20 cellular contexts compared by ENCODE assay signal in the genomic region with DNA sequence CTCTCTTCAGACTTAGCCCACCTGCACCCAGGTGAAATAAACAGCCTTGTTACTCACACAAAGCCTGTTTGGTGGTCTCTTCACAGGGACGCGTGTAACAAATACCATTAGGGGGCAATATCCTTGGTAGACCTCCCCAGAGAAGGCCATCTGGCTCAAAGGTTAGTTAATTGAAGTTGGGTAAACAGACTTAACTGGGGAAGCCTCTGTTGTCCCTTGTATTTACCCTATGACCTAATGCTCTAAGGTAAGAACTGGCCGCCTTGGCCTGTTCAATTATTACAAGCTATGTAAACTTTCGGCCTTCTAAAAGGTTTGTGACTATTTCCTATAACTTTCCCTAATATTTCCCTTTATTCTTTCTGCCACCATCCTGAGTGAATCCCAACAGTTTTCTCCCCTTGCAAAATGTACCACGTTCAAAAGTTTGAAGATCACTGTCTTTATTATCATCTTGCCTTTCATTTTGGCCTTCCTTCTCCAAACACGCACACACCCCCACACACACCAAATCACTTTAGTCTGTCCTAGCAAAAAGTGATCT. TPM values are rescaled to one million over a fixed set of nuclear protein-coding genes. Genes with fewer than 3 reads are reported as not detected.
A peak's percentile ranks its signal among the peaks of the same experiment; 100 is the strongest.
DNase-seq lines count a peak whose midpoint lies in the region; TF ChIP-seq lines count a peak whose summit lies in the region.
"Had no signal": no experiment of that assay in that cellular context is flagged by ENCODE, and none has a peak within 500 bp of the region (broad histone marks: within the 10 kb centered on the region; RNA-seq: fewer than 3 reads in every experiment).

No MANE protein-coding gene starts in this region.

- peak overlapping the region in 2 of 3 experiments; percentile 4 to 37 for H3K4me3 Mint-ChIP-seq in nephron
- H3K4me3 Mint-ChIP-seq: stimulated activated naive CD8-positive, alpha-beta T cell treated with anti-CD3 and anti-CD28 coated beads, Interleukin-15, amount 100 ng/mL, for 72 hours had no signal

- no peaks in the 10 kb centered on the region for H3K4me1 ChIP-seq in colonic mucosa

- no peaks in the 10 kb centered on the region for H3K36me3 Mint-ChIP-seq in nephron (ENCODE audit: low read depth)

- H3K4me3 ChIP-seq in LNCaP clone FGC (ENCODE audit: low read depth, low read length) (no peak overlapping the region), colonic mucosa (no peak overlapping the region)
- H3K4me3 ChIP-seq: psoas muscle, uterus had no signal

- intact Hi-C loops in colonic mucosa (cut with DNase I) = no loop called here

- H3K27me3 ChIP-seq in colonic mucosa = no peaks in the 10 kb centered on the region
- H3K27me3 ChIP-seq: uterus had no signal

- H3K27ac ChIP-seq in colonic mucosa = peak overlapping the region; percentile 86
- H3K27ac ChIP-seq: C4-2B, psoas muscle, uterus had no signal

- DNase-seq in COLO668 (lab: John Stamatoyannopoulos, UW; ENCODE audit: unreplicated experiment) = peak; percentile 25
- peak; percentile 60 for DNase-seq in LNCaP clone FGC (ENCODE audit: low read depth)
- DNase-seq in colonic mucosa = no peak
- DNase-seq in inferior parietal cortex (ENCODE audit: extremely low spot score) = no peak
- no peak for DNase-seq in activated gamma-delta T cell (lab: John Stamatoyannopoulos, UW)
- DNase-seq in activated CD4-positive, alpha-beta T cell treated with anti-CD3 and anti-CD28 coated beads for 1 hour = no peak
- DNase-seq: amygdala; NCI-H2029; NCI-H524 treated with DMSO at 0.1 percent for 48 hours; psoas muscle; RPMI8226; stimulated activated CD4-positive, alpha-beta T cell treated with anti-CD3 and anti-CD28 coated beads, Interleukin-12 subunit alpha, Interleukin-12 subunit beta, amount 100 ng/mL, for 4 hours; stimulated activated naive CD8-positive, alpha-beta T cell treated with anti-CD3 and anti-CD28 coated beads, Interleukin-15, amount 100 ng/mL, for 72 hours; T-helper 1 cell; uterus had no signal

- no peaks in the 10 kb centered on the region for H3K36me3 ChIP-seq in colonic mucosa
- H3K36me3 ChIP-seq: uterus had no signal

- H3K9ac ChIP-seq in colonic mucosa (ENCODE audit: low read depth in 2 of 2, low read length in 2 of 2) = no peak overlapping the region

- peak overlapping the region in 2 of 3 experiments; percentile 18 to 90 for H3K27ac Mint-ChIP-seq in nephron

- TF ChIP-seq CTCF in LNCaP clone FGC (IDR thresholded peaks at IDR 0.05; ENCODE audit: control insufficient read depth, extremely low read depth, insufficient read depth) (no peak), colonic mucosa (IDR thresholded peaks at IDR 0.05) (no peak), nephron (IDR thresholded peaks at IDR 0.05; ENCODE audit: unreplicated experiment in 3 of 3) (no peak)

- H3K9me3 Mint-ChIP-seq in nephron = no peaks in the 10 kb centered on the region
- H3K9me3 Mint-ChIP-seq: stimulated activated naive CD8-positive, alpha-beta T cell treated with anti-CD3 and anti-CD28 coated beads, Interleukin-15, amount 100 ng/mL, for 72 hours had no signal

- H3K9me3 ChIP-seq in colonic mucosa = no peaks in the 10 kb centered on the region
- H3K9me3 ChIP-seq: psoas muscle, uterus had no signal

- peaks cover 44% of the 10 kb centered on the region for H3K27me3 Mint-ChIP-seq in nephron (ENCODE audit: low read depth)
- H3K27me3 Mint-ChIP-seq: stimulated activated naive CD8-positive, alpha-beta T cell treated with anti-CD3 and anti-CD28 coated beads, Interleukin-15, amount 100 ng/mL, for 72 hours had no signal

- peaks cover 15% of the 10 kb centered on the region for H3K4me1 Mint-ChIP-seq in nephron

RNA-seq across cellular contexts. Expression of a gene that starts 15.3 kb away (rescaled TPM):
- total RNA-seq in colonic mucosa = 100 to 1,000 TPM in 1 of 2 donors, 10 to 100 TPM in 1; 20.6 to 162 TPM
- total RNA-seq: chondrocyte, epithelial cell of proximal tubule, M059J had no signal

RNA-seq across cellular contexts. Expression of a gene that starts 26.7 kb away (rescaled TPM):
- 10 to 100 TPM; 16.4 to 18.2 TPM for total RNA-seq in colonic mucosa

Comparison
In these comparisons a context has a peak if more than half of its experiments do, and no peak if none do; other contexts are left out.
1. DNase-seq: peak in COLO668 (single experiment) and LNCaP clone FGC (single experiment); none in colonic mucosa (single experiment), inferior parietal cortex (single experiment), activated gamma-delta T cell (single experiment) and activated CD4-positive, alpha-beta T cell treated with anti-CD3 and anti-CD28 coated beads for 1 hour (single experiment).